In the genomic region with DNA sequence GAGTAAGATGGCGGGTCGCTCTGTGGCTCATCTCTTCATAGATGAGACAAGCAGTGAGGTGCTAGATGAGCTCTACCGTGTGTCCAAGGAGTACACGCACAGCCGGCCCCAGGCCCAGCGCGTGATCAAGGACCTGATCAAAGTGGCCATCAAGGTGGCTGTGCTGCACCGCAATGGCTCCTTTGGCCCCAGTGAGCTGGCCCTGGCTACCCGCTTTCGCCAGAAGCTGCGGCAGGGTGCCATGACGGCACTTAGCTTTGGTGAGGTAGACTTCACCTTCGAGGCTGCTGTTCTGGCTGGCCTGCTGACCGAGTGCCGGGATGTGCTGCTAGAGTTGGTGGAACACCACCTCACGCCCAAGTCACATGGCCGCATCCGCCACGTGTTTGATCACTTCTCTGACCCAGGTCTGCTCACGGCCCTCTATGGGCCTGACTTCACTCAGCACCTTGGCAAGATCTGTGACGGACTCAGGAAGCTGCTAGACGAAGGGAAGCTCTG, we compare ENCODE assay signal across 2 cellular contexts.
A peak's percentile ranks its signal among the peaks of the same experiment; 100 is the strongest.
TF ChIP-seq lines count a peak whose summit lies in the region.

No MANE protein-coding gene starts in this region.

TF ChIP-seq in HEK293, 187 proteins besides CTCF, POLR2A, EP300 and RAD21:
- TF ChIP-seq ZNF473 (tag by site-specific recombination; IDR thresholded peaks at IDR 0.05) (no peak), ZNF514 (tag by site-specific recombination; IDR thresholded peaks at IDR 0.05) (no peak), ZNF175 (tag by site-specific recombination; IDR thresholded peaks at IDR 0.05) (no peak), ZNF600 (tag by site-specific recombination; IDR thresholded peaks at IDR 0.05) (0 out of 2 replicates have a peak, but pooled peaks have one; percentile 23)

TF ChIP-seq in SK-N-SH treated with all-trans-retinoic acid at 6 μM for 48 hours, 23 proteins besides CTCF, POLR2A, EP300 and RAD21:
- TF ChIP-seq CSRNP3 (CRISPR knock-in tag; IDR thresholded peaks at IDR 0.05) (no peak), BACH2 (CRISPR knock-in tag; IDR thresholded peaks at IDR 0.05; ENCODE audit: borderline replicate concordance) (no peak), ZC3H10 (CRISPR knock-in tag; IDR thresholded peaks at IDR 0.05) (no peak), ZFP3 (CRISPR knock-in tag; IDR thresholded peaks at IDR 0.05) (no peak), SNAI2 (CRISPR knock-in tag; IDR thresholded peaks at IDR 0.05) (no peak), ZFP30 (CRISPR knock-in tag; IDR thresholded peaks at IDR 0.05) (no peak), TSHZ2 (CRISPR knock-in tag; IDR thresholded peaks at IDR 0.05) (no peak), OSR1 (CRISPR knock-in tag; IDR thresholded peaks at IDR 0.05) (no peak), RARB (CRISPR knock-in tag; IDR thresholded peaks at IDR 0.05) (no peak), PPARA (CRISPR knock-in tag; IDR thresholded peaks at IDR 0.05; ENCODE audit: borderline replicate concordance) (no peak), CSDC2 (CRISPR knock-in tag; IDR thresholded peaks at IDR 0.05) (no peak), ISL1 (CRISPR knock-in tag; IDR thresholded peaks at IDR 0.05) (no peak), TCF4 (CRISPR knock-in tag; IDR thresholded peaks at IDR 0.05; ENCODE audit: borderline replicate concordance) (no peak), ZNF565 (CRISPR knock-in tag; conservative IDR thresholded peaks at IDR 0.05; ENCODE audit: low read depth) (no peak), GLIS3 (CRISPR knock-in tag; IDR thresholded peaks at IDR 0.05) (no peak)
- TF ChIP-seq, protein P1, sequence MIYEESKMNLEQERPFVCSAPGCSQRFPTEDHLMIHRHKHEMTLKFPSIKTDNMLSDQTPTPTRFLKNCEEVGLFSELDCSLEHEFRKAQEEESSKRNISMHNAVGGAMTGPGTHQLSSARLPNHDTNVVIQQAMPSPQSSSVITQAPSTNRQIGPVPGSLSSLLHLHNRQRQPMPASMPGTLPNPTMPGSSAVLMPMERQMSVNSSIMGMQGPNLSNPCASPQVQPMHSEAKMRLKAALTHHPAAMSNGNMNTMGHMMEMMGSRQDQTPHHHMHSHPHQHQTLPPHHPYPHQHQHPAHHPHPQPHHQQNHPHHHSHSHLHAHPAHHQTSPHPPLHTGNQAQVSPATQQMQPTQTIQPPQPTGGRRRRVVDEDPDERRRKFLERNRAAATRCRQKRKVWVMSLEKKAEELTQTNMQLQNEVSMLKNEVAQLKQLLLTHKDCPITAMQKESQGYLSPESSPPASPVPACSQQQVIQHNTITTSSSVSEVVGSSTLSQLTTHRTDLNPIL (CRISPR knock-in tag; IDR thresholded peaks at IDR 0.05; ENCODE audit: low read depth), result no peak
